Comparison of ENCODE assay signal across 11 cellular contexts in the genomic region with DNA sequence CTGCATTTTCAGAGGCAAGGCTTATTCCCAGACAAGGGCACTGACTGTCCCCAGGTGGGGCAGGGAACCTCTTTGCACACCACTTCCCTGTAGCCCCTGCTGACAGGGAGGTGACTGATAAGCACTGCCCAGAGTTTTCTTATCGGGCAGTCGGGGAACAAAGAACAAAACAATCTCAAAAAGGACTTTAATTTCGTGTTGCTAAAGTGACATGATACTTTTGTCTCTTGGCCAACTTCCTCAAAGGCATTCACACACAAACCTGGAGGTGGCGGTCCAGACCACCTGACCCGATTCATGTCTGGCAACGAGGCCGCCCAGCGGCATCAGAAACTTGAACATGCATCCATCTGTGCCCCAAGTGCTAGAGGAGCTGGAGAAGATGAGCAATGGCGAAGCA. TPM values are rescaled to one million over a fixed set of nuclear protein-coding genes. Genes with fewer than 3 reads are reported as not detected.
DNase-seq lines count a peak whose midpoint lies in the region; ATAC-seq and TF ChIP-seq lines count a peak whose summit lies in the region.
"Had no signal": no experiment of that assay in that cellular context is flagged by ENCODE, and none has a peak within 500 bp of the region (broad histone marks: within the 10 kb centered on the region; RNA-seq: fewer than 3 reads in every experiment).

No MANE protein-coding gene starts in this region.

- 0 out of 2 replicates have a peak, but pooled peaks cover 1% of the 10 kb centered on the region for H4K20me1 ChIP-seq in IMR-90 (ENCODE audit: insufficient read depth, low read length)

- no peak overlapping the region for H2BK20ac ChIP-seq in IMR-90 (ENCODE audit: low read depth, low read length)

- TF ChIP-seq CTCF in IMR-90 (conservative IDR thresholded peaks at IDR 0.05; ENCODE audit: low read depth, low read length) (no peak), heart left ventricle (IDR thresholded peaks at IDR 0.05) (peak in 5 of 12 donors; percentile 9 to 25 (median 17)), retinal pigment epithelial cell (conservative IDR thresholded peaks at IDR 0.05; ENCODE audit: low read depth, low read length) (peak; percentile 42)

- H3K9me1 ChIP-seq in IMR-90 (ENCODE audit: insufficient read depth, low read length): peaks cover 44% of the 10 kb centered on the region

- no peak overlapping the region for H2AFZ ChIP-seq in IMR-90 (replicated peaks; ENCODE audit: low read length, poor library complexity)
- H2AFZ ChIP-seq: GM23338 had no signal

- no peak overlapping the region for H3K56ac ChIP-seq in IMR-90 (ENCODE audit: extremely low read depth, insufficient read depth, low read length)

- no peak for TF ChIP-seq POLR2A in IMR-90 (IDR thresholded peaks at IDR 0.05; ENCODE audit: low read depth, low read length)
- TF ChIP-seq POLR2A in heart left ventricle (IDR thresholded peaks at IDR 0.05): no peak

- H3K79me1 ChIP-seq in IMR-90 (ENCODE audit: low read depth in 1 of 2, low read length in 2 of 2): peaks cover 50 to 77% of the 10 kb centered on the region in 2 experiments

- H4K5ac ChIP-seq in IMR-90 (ENCODE audit: low read depth, low read length): 0 out of 2 replicates have a peak overlapping the region, but pooled peaks have one; percentile 38

- H3K27ac ChIP-seq in IMR-90 (ENCODE audit: insufficient read depth, low read length) (no peak overlapping the region), heart left ventricle (peak overlapping the region in 2 of 12 donors; percentile 69 to 75)
- H3K27ac ChIP-seq: WERI-Rb-1 had no signal

- no peak overlapping the region for H2BK5ac ChIP-seq in IMR-90 (ENCODE audit: low read depth, low read length, poor library complexity, severe bottlenecking)

- H3K4me3 ChIP-seq in IMR-90 (ENCODE audit: insufficient read depth, low read depth, low read length) (no peak overlapping the region), heart left ventricle (no peak overlapping the region), retinal pigment epithelial cell (ENCODE audit: low read length) (no peak overlapping the region)
- H3K4me3 ChIP-seq: GM23338 had no signal

- H3K9me3 ChIP-seq in IMR-90 (ENCODE audit: control insufficient read depth, insufficient read depth, low read length) (no peaks in the 10 kb centered on the region), heart left ventricle (no peaks in the 10 kb centered on the region)

- H2BK15ac ChIP-seq in IMR-90 (ENCODE audit: low read depth, low read length): 0 out of 3 replicates have a peak overlapping the region, but pooled peaks have one; percentile 29

- H3K23ac ChIP-seq in IMR-90 (ENCODE audit: low read depth, low read length): peak overlapping the region; percentile 60; the same call in 1 of the 2 replicates

- BruUV-seq in IMR-90 (replicated peaks; lab: Mats Ljungman, UMichigan): no TSS peak

- DNase-seq in IMR-90 (no peak), OCI-M1 (lab: John Stamatoyannopoulos, UW) (peak; percentile 64), heart left ventricle (peak in 2 of 5 donors; percentile 45 to 48), retinal pigment epithelial cell (ENCODE audit: low read depth) (no peak)
- DNase-seq: activated gamma-delta T cell treated with Interleukin-2 at 50 U/mL for 16 hours, NCI-H1105, WERI-Rb-1 had no signal

- intact Hi-C loops in IMR-90 (cut with micrococcal nuclease) (no loop called here), heart left ventricle (cut with DNase I) (loop anchor here in 3 of 10 donors (5.0 to 10.0 kb wide), 2 partner anchors 102 to 105 kb away; no protein-coding TSS in a partner anchor)

- peak overlapping the region; percentile 6; the same call in 1 of the 2 replicates for H3K4ac ChIP-seq in IMR-90 (ENCODE audit: low read depth, low read length)

- peak overlapping the region; percentile 20; the same call in 1 of the 2 replicates for H2AK5ac ChIP-seq in IMR-90 (ENCODE audit: low read depth, low read length)

- no peak overlapping the region for H3K4me2 ChIP-seq in IMR-90 (ENCODE audit: low read depth, low read length)
- H3K4me2 ChIP-seq: GM23338 had no signal

- H3K9ac ChIP-seq in IMR-90 (ENCODE audit: low read depth, low read length): no peak overlapping the region

- H3K14ac ChIP-seq in IMR-90 (replicated peaks; ENCODE audit: low read depth, low read length): peak overlapping the region; percentile 31; the same call in 1 of the 2 replicates

- CTCF ChIA-PET in IMR-90 (lab: Yijun Ruan, JAX): no interaction called here

- peak overlapping the region; percentile 67; the same call in 1 of the 2 replicates for H4K91ac ChIP-seq in IMR-90 (ENCODE audit: insufficient read depth, low read depth, low read length)

- H3K4me1 ChIP-seq in IMR-90 (ENCODE audit: control insufficient read depth, insufficient read depth, low read length) (peaks cover 33% of the 10 kb centered on the region), heart left ventricle (peaks cover 0 to 63% (median 8%) of the 10 kb centered on the region in 12 donors)

- no peak overlapping the region for H3K18ac ChIP-seq in IMR-90 (ENCODE audit: low read depth, low read length)

- TF ChIP-seq RAD21 in IMR-90 (IDR thresholded peaks at IDR 0.05; ENCODE audit: low read length): no peak

- no peak overlapping the region for H2AK9ac ChIP-seq in IMR-90 (replicated peaks; ENCODE audit: low read depth, low read length, poor library complexity)

- H2BK120ac ChIP-seq in IMR-90 (ENCODE audit: low read depth, low read length): peak overlapping the region; percentile 8

- dilution Hi-C loops in IMR-90 (cut with HindIII; ENCODE audit: low sequenced_read_pairs, unreplicated experiment): no loop called here

- H4K8ac ChIP-seq in IMR-90 (ENCODE audit: low read depth in 2 of 2, low read length in 2 of 2): peak overlapping the region in 1 of 2 experiments; percentile 42; a peak in 1 of 4 replicates

- POLR2A ChIA-PET in IMR-90 (lab: Charles Lee; ENCODE audit: unreplicated experiment): no interaction called here

- peaks cover 45% of the 10 kb centered on the region for H3K36me3 ChIP-seq in IMR-90 (ENCODE audit: control insufficient read depth, insufficient read depth, low read length)
- H3K36me3 ChIP-seq in heart left ventricle: peaks cover 0 to 91% (median 73%) of the 10 kb centered on the region in 9 donors
- H3K36me3 ChIP-seq: WERI-Rb-1 had no signal

- ATAC-seq in IMR-90 (ENCODE audit: low read depth): no peak
- ATAC-seq in heart left ventricle: peak in 3 of 4 donors; percentile 19 to 47 (median 43)
- ATAC-seq in GM19463 (IDR thresholded peaks at IDR 0.05; ENCODE audit: unreplicated experiment): no peak
- ATAC-seq in GM19467 (IDR thresholded peaks at IDR 0.05; ENCODE audit: unreplicated experiment): no peak
- ATAC-seq in HG03521 (IDR thresholded peaks at IDR 0.05; ENCODE audit: unreplicated experiment): no peak
- ATAC-seq: GM23338 had no signal

- in situ Hi-C loops in IMR-90 (cut with MboI; ENCODE audit: low sequenced_read_pairs): no loop called here

- 79% methylated on average over 2 of the region's 9 CpGs; no CpG with 5 or more reads in 1 of the 2 experiments for WGBS in IMR-90 (ENCODE audit: extremely low coverage in 2 of 2, insufficient read length in 1 of 2), 2 experiments
- 44 to 52% (median 46%) methylated on average over 9 of the region's 9 CpGs for WGBS in heart left ventricle, 4 donors

- no peaks in the 10 kb centered on the region for H3K27me3 ChIP-seq in IMR-90 (ENCODE audit: control insufficient read depth, insufficient read depth, low read length)
- no peaks in the 10 kb centered on the region for H3K27me3 ChIP-seq in heart left ventricle

TF ChIP-seq in IMR-90, 13 proteins besides CTCF, POLR2A, EP300 and RAD21 (continues in another document):
- TF ChIP-seq, protein P1, sequence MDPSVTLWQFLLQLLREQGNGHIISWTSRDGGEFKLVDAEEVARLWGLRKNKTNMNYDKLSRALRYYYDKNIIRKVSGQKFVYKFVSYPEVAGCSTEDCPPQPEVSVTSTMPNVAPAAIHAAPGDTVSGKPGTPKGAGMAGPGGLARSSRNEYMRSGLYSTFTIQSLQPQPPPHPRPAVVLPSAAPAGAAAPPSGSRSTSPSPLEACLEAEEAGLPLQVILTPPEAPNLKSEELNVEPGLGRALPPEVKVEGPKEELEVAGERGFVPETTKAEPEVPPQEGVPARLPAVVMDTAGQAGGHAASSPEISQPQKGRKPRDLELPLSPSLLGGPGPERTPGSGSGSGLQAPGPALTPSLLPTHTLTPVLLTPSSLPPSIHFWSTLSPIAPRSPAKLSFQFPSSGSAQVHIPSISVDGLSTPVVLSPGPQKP (IDR thresholded peaks at IDR 0.05; ENCODE audit: borderline replicate concordance, low read depth, low read length): no peak
- TF ChIP-seq MAFK (IDR thresholded peaks at IDR 0.05; ENCODE audit: low read depth, low read length): no peak
- no peak for TF ChIP-seq BHLHE40 (IDR thresholded peaks at IDR 0.05; ENCODE audit: low read depth, low read length)
- TF ChIP-seq MXI1 (IDR thresholded peaks at IDR 0.05; ENCODE audit: borderline replicate concordance, low read depth, low read length): no peak
- no peak for TF ChIP-seq RFX5 (IDR thresholded peaks at IDR 0.05; ENCODE audit: low read depth, low read length)
- TF ChIP-seq, protein P2, sequence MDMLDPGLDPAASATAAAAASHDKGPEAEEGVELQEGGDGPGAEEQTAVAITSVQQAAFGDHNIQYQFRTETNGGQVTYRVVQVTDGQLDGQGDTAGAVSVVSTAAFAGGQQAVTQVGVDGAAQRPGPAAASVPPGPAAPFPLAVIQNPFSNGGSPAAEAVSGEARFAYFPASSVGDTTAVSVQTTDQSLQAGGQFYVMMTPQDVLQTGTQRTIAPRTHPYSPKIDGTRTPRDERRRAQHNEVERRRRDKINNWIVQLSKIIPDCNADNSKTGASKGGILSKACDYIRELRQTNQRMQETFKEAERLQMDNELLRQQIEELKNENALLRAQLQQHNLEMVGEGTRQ (IDR thresholded peaks at IDR 0.05; ENCODE audit: low read depth, low read length): no peak
- TF ChIP-seq CHD1 (IDR thresholded peaks at IDR 0.05; ENCODE audit: low read depth, low read length): no peak
- no peak for TF ChIP-seq SMC3 (IDR thresholded peaks at IDR 0.05; ENCODE audit: low read depth, low read length)
- TF ChIP-seq MAZ (IDR thresholded peaks at IDR 0.05; ENCODE audit: borderline replicate concordance, low read depth, low read length): no peak
- no peak for TF ChIP-seq FOS (IDR thresholded peaks at IDR 0.05; ENCODE audit: low read depth, low read length)
- no peak for TF ChIP-seq CEBPB (IDR thresholded peaks at IDR 0.05; ENCODE audit: low read depth, low read length)

RNA-seq across cellular contexts. Expression of gene ZDHHC7, which starts 28.9 kb away (rescaled TPM):
- total RNA-seq in IMR-90 (2012; rRNA removed) (80.1 and 81.1 TPM in 2 replicates), heart left ventricle (10 to 100 TPM; 32.9 to 66.7 (median 44.7) TPM)
- polyA plus RNA-seq in IMR-90 (2012; rRNA removed) (97.1 and 104 TPM in 2 replicates), heart left ventricle (10 to 100 TPM; 12.0 to 29.7 TPM)
- 86.7 and 88.8 TPM in 2 replicates for polyA plus RNA-seq in IMR-90 (2012; cell fraction: cytosol; rRNA removed)
- polyA plus RNA-seq in IMR-90 (2012; cell fraction: nucleus; rRNA removed; ENCODE audit: low replicate concordance): 63.2 and 114 TPM in 2 replicates

RNA-seq across cellular contexts. Expression of gene KIAA0513, which starts 45.2 kb away (rescaled TPM):
- total RNA-seq in IMR-90 (2012; rRNA removed) (9.5 and 10.3 TPM in 2 replicates), heart left ventricle (10 to 100 TPM in 4 of 9 donors, 1 to 10 TPM in 5; 4.8 to 14.0 (median 10.0) TPM)
- polyA plus RNA-seq in IMR-90 (2012; rRNA removed) (9.5 and 11.4 TPM in 2 replicates), heart left ventricle (1 to 10 TPM; 4.5 to 6.7 TPM)
- polyA plus RNA-seq in IMR-90 (2012; cell fraction: cytosol; rRNA removed): 5.7 and 7.2 TPM in 2 replicates
- 10.8 and 15.5 TPM in 2 replicates for polyA plus RNA-seq in IMR-90 (2012; cell fraction: nucleus; rRNA removed; ENCODE audit: low replicate concordance)

Comparison
In these comparisons a context has a peak if more than half of its experiments do, and no peak if none do; other contexts are left out.
1. ATAC-seq: peak in heart left ventricle (3 of 4); none in IMR-90 (single experiment), GM19463 (single experiment), GM19467 (single experiment) and HG03521 (single experiment).